ENCODE assay signal across 18 cellular contexts in the genomic region with DNA sequence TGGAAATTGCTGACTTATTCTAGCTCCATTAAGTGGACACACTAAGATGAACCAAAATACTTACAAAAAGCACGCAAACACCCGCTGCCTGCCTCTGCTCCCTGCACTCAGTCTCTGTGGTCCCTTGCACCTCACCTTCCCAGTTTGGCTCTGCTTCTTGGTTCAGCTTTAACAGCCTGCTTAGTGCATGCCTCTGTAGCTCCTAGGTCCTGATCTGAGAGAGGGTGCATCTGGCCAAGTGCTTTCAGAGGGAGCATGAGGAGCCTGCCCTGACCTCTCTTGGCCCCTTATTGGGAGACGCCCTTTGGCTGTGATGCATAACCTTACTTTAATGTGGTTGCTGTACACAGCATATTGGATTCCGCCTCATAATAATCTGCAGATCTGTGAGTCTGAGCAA. TPM values are rescaled to one million over a fixed set of nuclear protein-coding genes. Genes with fewer than 3 reads are reported as not detected.
"Had no signal": no experiment of that assay in that cellular context is flagged by ENCODE, and none has a peak within 500 bp of the region (broad histone marks: within the 10 kb centered on the region; RNA-seq: fewer than 3 reads in every experiment).

No MANE protein-coding gene starts in this region.

- H3K9me3 ChIP-seq: body of pancreas, heart left ventricle, ovary, testis had no signal

- H3K27me3 Mint-ChIP-seq: activated T-helper 17 cell treated with anti-CD3 and anti-CD28 coated beads, Interleukin-2, amount 50 U/mL, for 72 hours; central memory CD8-positive, alpha-beta T cell; effector memory CD8-positive, alpha-beta T cell; stimulated activated naive CD8-positive, alpha-beta T cell treated with anti-CD3 and anti-CD28 coated beads, Interleukin-15, amount 100 ng/mL, for 72 hours; T-helper 17 cell had no signal

- H3K27ac Mint-ChIP-seq: activated B cell treated with CpG ODN at 0.5 μM for 24 hours; activated CD4-positive, alpha-beta T cell treated with anti-CD3 and anti-CD28 coated beads, Interleukin-2, amount 10 ng/mL, durations not matched to agents 7 days and 5 days; activated naive CD4-positive, alpha-beta T cell treated with anti-CD3 and anti-CD28 coated beads for 36 hours; activated T-helper 17 cell treated with anti-CD3 and anti-CD28 coated beads, Interleukin-2, amount 50 U/mL, for 72 hours; dendritic cell treated with granulocyte-macrophage colony-stimulating factor and Interleukin-4, amounts not matched to agents 40 ng/mL and 50 ng/mL, for 4 days; effector memory CD8-positive, alpha-beta T cell; stimulated activated naive CD8-positive, alpha-beta T cell treated with anti-CD3 and anti-CD28 coated beads, Interleukin-15, amount 100 ng/mL, for 72 hours; T-helper 17 cell had no signal

- H3K27me3 ChIP-seq: body of pancreas, heart left ventricle, ovary, testis had no signal

- H3K9me3 Mint-ChIP-seq: activated B cell treated with CpG ODN at 0.5 μM for 24 hours; activated CD4-positive, alpha-beta T cell treated with anti-CD3 and anti-CD28 coated beads, Interleukin-2, amount 10 ng/mL, durations not matched to agents 7 days and 5 days; activated naive CD4-positive, alpha-beta T cell treated with anti-CD3 and anti-CD28 coated beads for 36 hours; activated T-helper 17 cell treated with anti-CD3 and anti-CD28 coated beads, Interleukin-2, amount 50 U/mL, for 72 hours; central memory CD8-positive, alpha-beta T cell; dendritic cell treated with granulocyte-macrophage colony-stimulating factor and Interleukin-4, amounts not matched to agents 40 ng/mL and 50 ng/mL, for 4 days; effector memory CD8-positive, alpha-beta T cell; stimulated activated naive CD8-positive, alpha-beta T cell treated with anti-CD3 and anti-CD28 coated beads, Interleukin-15, amount 100 ng/mL, for 72 hours had no signal

- H3K4me1 Mint-ChIP-seq: activated B cell treated with CpG ODN at 0.5 μM for 24 hours; activated T-helper 17 cell treated with anti-CD3 and anti-CD28 coated beads, Interleukin-2, amount 50 U/mL, for 72 hours; central memory CD8-positive, alpha-beta T cell; stimulated activated naive CD8-positive, alpha-beta T cell treated with anti-CD3 and anti-CD28 coated beads, Interleukin-15, amount 100 ng/mL, for 72 hours had no signal

- H3K4me3 ChIP-seq: body of pancreas, heart left ventricle, ovary, testis had no signal

- H3K36me3 ChIP-seq: heart left ventricle, ovary had no signal

- H3K27ac ChIP-seq: body of pancreas, heart left ventricle, ovary, testis had no signal

- ATAC-seq: activated T-helper 17 cell treated with anti-CD3 and anti-CD28 coated beads, Interleukin-2, amount 50 U/mL, for 72 hours; body of pancreas; effector memory CD8-positive, alpha-beta T cell; heart left ventricle; stimulated activated naive CD8-positive, alpha-beta T cell treated with anti-CD3 and anti-CD28 coated beads, Interleukin-15, amount 100 ng/mL, for 72 hours; T-helper 17 cell had no signal

- H3K4me1 ChIP-seq: body of pancreas, testis had no signal

- DNase-seq: activated B cell treated with CpG ODN at 0.5 μM for 24 hours; activated CD4-positive, alpha-beta T cell treated with anti-CD3 and anti-CD28 coated beads, Interleukin-2, amount 10 ng/mL, durations not matched to agents 7 days and 5 days; activated naive CD4-positive, alpha-beta T cell treated with anti-CD3 and anti-CD28 coated beads for 36 hours; activated T-cell treated with anti-CD3 and anti-CD28 coated beads for 4 hours; body of pancreas; effector memory CD8-positive, alpha-beta T cell; heart left ventricle; kidney; ovary; stimulated activated CD4-positive, alpha-beta T cell treated with anti-CD3 and anti-CD28 coated beads, Interleukin-15, amount 100 ng/mL, for 24 hours; stimulated activated CD4-positive, alpha-beta T cell treated with anti-CD3 and anti-CD28 coated beads, Interleukin-4, amount 100 ng/mL, for 24 hours; stimulated activated naive CD8-positive, alpha-beta T cell treated with anti-CD3 and anti-CD28 coated beads, Interleukin-15, amount 100 ng/mL, for 72 hours; T-helper 17 cell; testis had no signal

- H3K4me3 Mint-ChIP-seq: activated B cell treated with CpG ODN at 0.5 μM for 24 hours; activated CD4-positive, alpha-beta T cell treated with anti-CD3 and anti-CD28 coated beads, Interleukin-2, amount 10 ng/mL, durations not matched to agents 7 days and 5 days; activated naive CD4-positive, alpha-beta T cell treated with anti-CD3 and anti-CD28 coated beads for 36 hours; activated T-helper 17 cell treated with anti-CD3 and anti-CD28 coated beads, Interleukin-2, amount 50 U/mL, for 72 hours; central memory CD8-positive, alpha-beta T cell; dendritic cell treated with granulocyte-macrophage colony-stimulating factor and Interleukin-4, amounts not matched to agents 40 ng/mL and 50 ng/mL, for 4 days; effector memory CD8-positive, alpha-beta T cell; stimulated activated naive CD8-positive, alpha-beta T cell treated with anti-CD3 and anti-CD28 coated beads, Interleukin-15, amount 100 ng/mL, for 72 hours; T-helper 17 cell had no signal

RNA-seq across cellular contexts. Expression of gene ATP10A, which starts 21.2 kb away (rescaled TPM):
- total RNA-seq: activated B cell treated with CpG ODN at 0.5 μM for 24 hours had no signal
- polyA plus RNA-seq: neural cell had no signal
